Comparison of ENCODE assay signal across 8 cellular contexts in the genomic region with DNA sequence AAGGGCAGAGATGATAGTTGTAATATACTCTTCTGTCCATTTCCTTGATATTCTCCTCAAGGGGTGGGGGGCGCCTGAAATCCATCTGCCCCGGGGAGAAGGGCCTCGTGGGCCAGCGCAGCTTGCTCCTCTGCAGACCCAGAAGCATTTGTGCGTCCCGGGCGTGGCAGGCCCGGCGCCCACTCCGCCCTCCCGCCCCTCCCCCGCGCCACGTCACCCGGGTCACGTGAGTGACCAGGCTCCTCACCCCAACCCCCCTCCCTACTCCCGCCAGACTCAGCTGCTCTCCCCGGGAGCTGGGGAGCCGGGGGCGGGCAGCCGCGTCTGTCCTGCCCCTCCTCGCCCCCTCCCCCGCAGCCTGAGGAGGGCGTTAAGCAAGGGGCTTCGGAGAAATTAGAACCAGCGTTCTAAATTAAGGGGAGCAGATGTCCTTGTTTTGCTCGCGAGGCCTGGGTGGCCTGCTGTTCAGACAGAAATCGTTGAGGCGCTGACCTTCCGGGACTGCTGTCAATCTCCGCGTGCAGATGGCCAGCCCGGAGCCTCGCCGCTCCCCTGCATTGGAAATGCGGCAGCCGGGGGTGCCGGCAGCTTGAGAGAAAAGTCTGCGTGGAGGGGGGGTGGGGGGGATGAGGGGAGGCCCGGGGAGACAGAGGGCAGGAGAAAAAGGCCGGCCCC.
A peak's percentile ranks its signal among the peaks of the same experiment; 100 is the strongest.
DNase-seq lines count a peak whose midpoint lies in the region; ATAC-seq and TF ChIP-seq lines count a peak whose summit lies in the region.

No MANE protein-coding gene starts in this region.

- H3K4me1 ChIP-seq in rectal smooth muscle tissue (ENCODE audit: control insufficient read depth, insufficient read depth, low read length) (peaks cover 26% of the 10 kb centered on the region), urinary bladder (ENCODE audit: insufficient read depth) (no peaks in the 10 kb centered on the region)

- in situ Hi-C loops in KBM-7 (cut with MboI; ENCODE audit: low pct_unique_long_range_greater_than_20kb, low sequenced_read_pairs), result no loop called here

- peak; percentile 59 for ATAC-seq in GM19324 (IDR thresholded peaks at IDR 0.05; ENCODE audit: low FRiP score, unreplicated experiment)

- H3K27ac ChIP-seq in rectal smooth muscle tissue (ENCODE audit: low read depth, low read length) (peak overlapping the region; percentile 88), urinary bladder (ENCODE audit: low read depth) (peak overlapping the region; percentile 90)

- no peak for TF ChIP-seq CTCF in BJ (IDR thresholded peaks at IDR 0.05; ENCODE audit: insufficient read depth, low read depth, low read length)

- peak overlapping the region; percentile 2 for H3K9ac ChIP-seq in rectal smooth muscle tissue (ENCODE audit: low read length)

- 1% methylated on average over 43 of the region's 43 CpGs for WGBS in urinary bladder

- POLR2A ChIA-PET in BJ (lab: Charles Lee), result interaction anchor here (0.6 kb wide), 1 partner anchor 156 kb away, joined by 9 read pairs; no protein-coding TSS in a partner anchor

- H3K27me3 ChIP-seq in BJ (ENCODE audit: control insufficient read depth, insufficient read depth, low read length) (no peaks in the 10 kb centered on the region), rectal smooth muscle tissue (ENCODE audit: control insufficient read depth, insufficient read depth, low read length) (no peaks in the 10 kb centered on the region)

- no peaks in the 10 kb centered on the region for H3K36me3 ChIP-seq in BJ (ENCODE audit: control insufficient read depth, insufficient read depth, low read length)
- H3K36me3 ChIP-seq in rectal smooth muscle tissue (ENCODE audit: control insufficient read depth, insufficient read depth, low read length), result no peaks in the 10 kb centered on the region
- no peaks in the 10 kb centered on the region for H3K36me3 ChIP-seq in urinary bladder (ENCODE audit: insufficient read depth)

- DNase-seq in BJ (ENCODE audit: low read depth) (no peak), KBM-7 (peak; percentile 72), T-helper 1 cell (peak; percentile 49 to 90 (median 56)), anterior cingulate cortex (lab: John Stamatoyannopoulos, UW) (peak in 57 of 58 donors; percentile 13 to 91 (median 80)), hepatic stellate cell (ENCODE audit: low spot score) (peak; percentile 76)

- CTCF ChIA-PET in BJ (lab: Yijun Ruan, JAX), result interaction anchor here (0.6 to 1.5 kb wide), 3 partner anchors 9 to 187 kb away, joined by 3 read pairs; no protein-coding TSS in a partner anchor

- H3K4me3 ChIP-seq in BJ (ENCODE audit: low read depth, low read length) (peak overlapping the region; percentile 24), rectal smooth muscle tissue (ENCODE audit: low read length) (peak overlapping the region; percentile 59), urinary bladder (ENCODE audit: low read depth, low read length) (peak overlapping the region; percentile 51)
